Comparison of ENCODE assay signal across 24 cellular contexts in genomic region chr2:108034843-108035242, GRCh38. TPM values are rescaled to one million over a fixed set of nuclear protein-coding genes. Genes with fewer than 3 reads are reported as not detected.
DNase-seq lines count a peak whose midpoint lies in the region; ATAC-seq, FAIRE-seq and TF ChIP-seq lines count a peak whose summit lies in the region.
"Had no signal": no experiment of that assay in that cellular context is flagged by ENCODE, and none has a peak within 500 bp of the region (broad histone marks: within the 10 kb centered on the region; RNA-seq: fewer than 3 reads in every experiment).

No MANE protein-coding gene starts in this region.

- no peaks in the 10 kb centered on the region for H3K79me2 ChIP-seq in DND-41 (ENCODE audit: insufficient read depth, low read length)
- no peaks in the 10 kb centered on the region for H3K79me2 ChIP-seq in PC-3 (ENCODE audit: low read length)
- no peaks in the 10 kb centered on the region for H3K79me2 ChIP-seq in keratinocyte (ENCODE audit: control insufficient read depth, insufficient read depth, low read length)

- no peaks in the 10 kb centered on the region for H3K4me1 Mint-ChIP-seq in CD4-positive, alpha-beta T cell (ENCODE audit: low read depth)
- H3K4me1 Mint-ChIP-seq: natural killer cell had no signal

- POLR2A ChIA-PET in PC-3 (lab: Charles Lee; ENCODE audit: unreplicated experiment), result no interaction called here
- POLR2A ChIA-PET in CD4-positive, alpha-beta T cell (lab: Charles Lee), result no interaction called here

- H2AFZ ChIP-seq in DND-41 (ENCODE audit: low read depth, low read length) (no peak overlapping the region), PC-3 (ENCODE audit: low read length) (no peak overlapping the region), keratinocyte (ENCODE audit: control insufficient read depth, low read length) (no peak overlapping the region)

- DNase-seq in DND-41 (no peak), GM13977 (ENCODE audit: low spot score) (no peak), PC-3 (peak; percentile 31), keratinocyte (ENCODE audit: low read depth, low spot score) (no peak), tibial nerve (ENCODE audit: low spot score in 2 of 2) (no peak)
- DNase-seq in CD4-positive, alpha-beta T cell, result no peak
- DNase-seq: activated effector memory CD4-positive, alpha-beta T cell treated with anti-CD3 and anti-CD28 coated beads, Interleukin-2, amount 50 U/mL, for 16 hours; Calu3; dermis blood vessel endothelial cell; GF-D8; mesendoderm; natural killer cell; Right ventricle myocardium superior; stimulated activated CD4-positive, alpha-beta T cell treated with anti-CD3 and anti-CD28 coated beads, Interleukin-2, amount 100 ng/mL, for 24 hours; WERI-Rb-1 had no signal

- no peaks in the 10 kb centered on the region for H4K20me1 ChIP-seq in DND-41 (ENCODE audit: insufficient read depth, low read length)
- no peaks in the 10 kb centered on the region for H4K20me1 ChIP-seq in PC-3 (ENCODE audit: low read length)
- no peaks in the 10 kb centered on the region for H4K20me1 ChIP-seq in keratinocyte (ENCODE audit: control insufficient read depth, extremely low read depth, insufficient read depth, low read length)

- no peak for FAIRE-seq in keratinocyte (lab: Jason Lieb, UNC)

- H3K4me2 ChIP-seq in DND-41 (ENCODE audit: insufficient read depth, low read length) (no peak overlapping the region), PC-3 (ENCODE audit: low read length) (no peak overlapping the region), keratinocyte (ENCODE audit: control insufficient read depth, extremely low read depth, insufficient read depth, low read depth, low read length) (no peak overlapping the region)
- H3K4me2 ChIP-seq: KMS-11 had no signal

- CTCF ChIA-PET in PC-3 (lab: Charles Lee), result interaction anchor here (0.9 to 1.0 kb wide), 2 partner anchors 98 to 100 kb away, joined by 4 to 8 read pairs; no protein-coding TSS in a partner anchor
- CTCF ChIA-PET in CD4-positive, alpha-beta T cell (lab: Charles Lee), result no interaction called here

- H3K4me3 ChIP-seq in DND-41 (ENCODE audit: low read depth in 1 of 2, low read length in 2 of 2) (no peak overlapping the region), PC-3 (ENCODE audit: low read length) (no peak overlapping the region), keratinocyte (ENCODE audit: control insufficient read depth in 2 of 3, extremely low read depth in 1 of 3, insufficient read depth in 2 of 3, low read depth in 1 of 3, low read length in 3 of 3) (no peak overlapping the region), tibial nerve (no peak overlapping the region)
- H3K4me3 ChIP-seq: gastroesophageal sphincter had no signal

- H3K9me3 ChIP-seq in DND-41 (ENCODE audit: insufficient read depth, low read length, severe bottlenecking), result no peaks in the 10 kb centered on the region
- no peaks in the 10 kb centered on the region for H3K9me3 ChIP-seq in PC-3 (ENCODE audit: low read length)
- no peaks in the 10 kb centered on the region for H3K9me3 ChIP-seq in keratinocyte (ENCODE audit: control insufficient read depth, low read depth, low read length)
- no peaks in the 10 kb centered on the region for H3K9me3 ChIP-seq in CD4-positive, alpha-beta T cell (ENCODE audit: control insufficient read depth, low read length)
- H3K9me3 ChIP-seq in tibial nerve, result peaks cover 0 to 5% (median 0%) of the 10 kb centered on the region in 4 donors

- no peaks in the 10 kb centered on the region for H3K9me1 ChIP-seq in keratinocyte (ENCODE audit: control insufficient read depth, extremely low read depth, insufficient read depth, low read length)

- H3K9ac ChIP-seq in DND-41 (ENCODE audit: low read depth, low read length) (no peak overlapping the region), PC-3 (ENCODE audit: low read length) (no peak overlapping the region), keratinocyte (ENCODE audit: control insufficient read depth, extremely low read depth, insufficient read depth, low read length) (no peak overlapping the region)
- H3K9ac ChIP-seq: KMS-11 had no signal

- H3K4me1 ChIP-seq in DND-41 (ENCODE audit: insufficient read depth, low read length), result no peaks in the 10 kb centered on the region
- H3K4me1 ChIP-seq in PC-3 (ENCODE audit: insufficient read depth, low read length), result no peaks in the 10 kb centered on the region
- H3K4me1 ChIP-seq in keratinocyte (ENCODE audit: control insufficient read depth, extremely low read depth, insufficient read depth, low read length), result no peaks in the 10 kb centered on the region
- no peaks in the 10 kb centered on the region for H3K4me1 ChIP-seq in tibial nerve
- H3K4me1 ChIP-seq: gastroesophageal sphincter had no signal

- no peaks in the 10 kb centered on the region for H3K36me3 ChIP-seq in DND-41 (ENCODE audit: insufficient read depth, low read length)
- H3K36me3 ChIP-seq in PC-3 (ENCODE audit: low read depth, low read length), result no peaks in the 10 kb centered on the region
- no peaks in the 10 kb centered on the region for H3K36me3 ChIP-seq in keratinocyte (ENCODE audit: control insufficient read depth in 2 of 2, extremely low read depth in 1 of 2, insufficient read depth in 2 of 2, low read length in 2 of 2)
- no peaks in the 10 kb centered on the region for H3K36me3 ChIP-seq in tibial nerve
- H3K36me3 ChIP-seq: gastroesophageal sphincter, WERI-Rb-1 had no signal

- H3K27ac ChIP-seq in DND-41 (ENCODE audit: low read length) (no peak overlapping the region), PC-3 (ENCODE audit: low read length) (no peak overlapping the region), keratinocyte (ENCODE audit: control insufficient read depth, insufficient read depth, low read length) (no peak overlapping the region), tibial nerve (no peak overlapping the region)
- no peak overlapping the region for H3K27ac ChIP-seq in CD4-positive, alpha-beta T cell (ENCODE audit: low read depth, low read length)
- H3K27ac ChIP-seq: epithelial cell of prostate, gastroesophageal sphincter, KMS-11, WERI-Rb-1 had no signal

- TF ChIP-seq EP300 in tibial nerve (IDR thresholded peaks at IDR 0.05), result no peak

- intact Hi-C loops in PC-3 (cut with micrococcal nuclease), result loop anchor here (1.0 to 5.0 kb wide), 3 partner anchors 43 to 147 kb away; no protein-coding TSS in a partner anchor
- intact Hi-C loops in CD4-positive, alpha-beta T cell (cut with DNase I, micrococcal nuclease), result no loop called here

- no peak overlapping the region for H3K27ac Mint-ChIP-seq in CD4-positive, alpha-beta T cell
- H3K27ac Mint-ChIP-seq: natural killer cell; progenitor cell of endocrine pancreas; stimulated activated naive CD8-positive, alpha-beta T cell treated with anti-CD3 and anti-CD28 coated beads, Interleukin-15, Interleukin-2, amounts not matched to agents 100 ng/mL and 50 ng/mL, for 24 hours had no signal

- BruUV-seq in PC-3 (replicated peaks; lab: Mats Ljungman, UMichigan), result no TSS peak

- no peak overlapping the region for H3K4me3 Mint-ChIP-seq in CD4-positive, alpha-beta T cell
- H3K4me3 Mint-ChIP-seq: natural killer cell; stimulated activated naive CD8-positive, alpha-beta T cell treated with anti-CD3 and anti-CD28 coated beads, Interleukin-15, Interleukin-2, amounts not matched to agents 100 ng/mL and 50 ng/mL, for 24 hours had no signal

- H3K9me2 ChIP-seq in PC-3 (replicated peaks; ENCODE audit: low read length), result no peaks in the 10 kb centered on the region

- H3F3A ChIP-seq in PC-3 (ENCODE audit: low read length, unreplicated experiment), result no peaks in the 10 kb centered on the region

- peaks cover under 1% of the 10 kb centered on the region for H3K27me3 Mint-ChIP-seq in CD4-positive, alpha-beta T cell
- H3K27me3 Mint-ChIP-seq: progenitor cell of endocrine pancreas; stimulated activated naive CD8-positive, alpha-beta T cell treated with anti-CD3 and anti-CD28 coated beads, Interleukin-15, Interleukin-2, amounts not matched to agents 100 ng/mL and 50 ng/mL, for 24 hours had no signal

- no peak for TF ChIP-seq POLR2A in tibial nerve (IDR thresholded peaks at IDR 0.05)

- TF ChIP-seq CTCF in DND-41 (IDR thresholded peaks at IDR 0.05; ENCODE audit: borderline replicate concordance, extremely low read depth, low read length, poor library complexity, severe bottlenecking) (peak; percentile 43), GM13977 (IDR thresholded peaks at IDR 0.05; ENCODE audit: extremely low read depth, insufficient read depth, missing control alignments) (peak; percentile 16), PC-3 (conservative IDR thresholded peaks at IDR 0.05; ENCODE audit: low read depth, low read length) (peak; percentile 80), keratinocyte (optimal IDR thresholded peaks at IDR 0.05 in 1 of 3, IDR thresholded peaks at IDR 0.05 in 1 of 3, conservative IDR thresholded peaks at IDR 0.05 in 1 of 3; ENCODE audit: extremely low read depth in 1 of 3, insufficient read depth in 2 of 3, low read length in 3 of 3) (peak in 2 of 3 experiments; percentile 13 to 34), tibial nerve (IDR thresholded peaks at IDR 0.05) (no peak)
- no peak for TF ChIP-seq CTCF in CD4-positive, alpha-beta T cell (IDR thresholded peaks at IDR 0.05)

- in situ Hi-C loops in GM13977 (cut with MboI; ENCODE audit: low pct_unique_long_range_greater_than_20kb, low sequenced_read_pairs, unreplicated experiment), result no loop called here

- H3K36me3 Mint-ChIP-seq in CD4-positive, alpha-beta T cell (ENCODE audit: low read depth), result no peaks in the 10 kb centered on the region
- H3K36me3 Mint-ChIP-seq: natural killer cell had no signal

- H3K9me3 Mint-ChIP-seq in CD4-positive, alpha-beta T cell, result peaks cover 5% of the 10 kb centered on the region
- H3K9me3 Mint-ChIP-seq: stimulated activated naive CD8-positive, alpha-beta T cell treated with anti-CD3 and anti-CD28 coated beads, Interleukin-15, Interleukin-2, amounts not matched to agents 100 ng/mL and 50 ng/mL, for 24 hours had no signal

- H3K27me3 ChIP-seq in DND-41 (ENCODE audit: insufficient read depth, low read length, poor library complexity), result no peaks in the 10 kb centered on the region
- H3K27me3 ChIP-seq in PC-3 (ENCODE audit: low read length), result peaks cover 9% of the 10 kb centered on the region
- H3K27me3 ChIP-seq in keratinocyte (ENCODE audit: control insufficient read depth, extremely low read depth, insufficient read depth, low read length), result no peaks in the 10 kb centered on the region
- H3K27me3 ChIP-seq in CD4-positive, alpha-beta T cell (ENCODE audit: control insufficient read depth, insufficient read depth, low read length), result no peaks in the 10 kb centered on the region
- H3K27me3 ChIP-seq in tibial nerve, result no peaks in the 10 kb centered on the region
- H3K27me3 ChIP-seq: gastroesophageal sphincter had no signal

- dilution Hi-C loops in keratinocyte (cut with MboI; ENCODE audit: extremely low pct_ligation_motif_present, low sequenced_read_pairs), result no loop called here

- no peak for ATAC-seq in DND-41 (ENCODE audit: insufficient read depth, low read depth)
- no peak for ATAC-seq in PC-3
- ATAC-seq in HG02970 (IDR thresholded peaks at IDR 0.05; ENCODE audit: low FRiP score, unreplicated experiment), result no peak
- ATAC-seq in CD4-positive, alpha-beta T cell (ENCODE audit: poor library complexity), result no peak
- ATAC-seq in HG02588 (IDR thresholded peaks at IDR 0.05; ENCODE audit: unreplicated experiment), result no peak
- ATAC-seq: gastroesophageal sphincter, natural killer cell had no signal

RNA-seq across cellular contexts. Expression of gene SLC5A7, which starts 48.5 kb away (rescaled TPM):
- total RNA-seq in PC-3 (2014; rRNA removed), result 0.06 TPM in 1 of 2 replicates, not detected in the other
- not detected in 3 replicates for polyA plus RNA-seq in keratinocyte
- polyA plus RNA-seq in keratinocyte (2011; ENCODE audit: low read depth), result not detected
- not detected in 2 replicates for polyA plus RNA-seq in keratinocyte (2011; cell fraction: cytosol; rRNA removed)
- not detected in 2 replicates for polyA plus RNA-seq in keratinocyte (2011; cell fraction: nucleus; rRNA removed)
- not detected in 2 replicates for polyA plus RNA-seq in keratinocyte (2012; ENCODE audit: low replicate concordance)
- polyA minus RNA-seq in keratinocyte, result not detected in 3 replicates
- not detected for polyA minus RNA-seq in keratinocyte (2011; cell fraction: cytosol; rRNA and poly(A)+ RNA removed)
- not detected in 2 replicates for polyA minus RNA-seq in keratinocyte (2011; cell fraction: nucleus; rRNA and poly(A)+ RNA removed)
- not detected for total RNA-seq in CD4-positive, alpha-beta T cell
- under 1 TPM in 1 of 4 donors, not detected in 3; 0.87 TPM for total RNA-seq in tibial nerve
- total RNA-seq: Calu3; dermis blood vessel endothelial cell; natural killer cell; T-helper 1 cell treated with Interleukin-12 subunit alpha and Interleukin-12 subunit beta and Interleukin-4 antibody, amounts not matched to agents 30 ng/mL and 1 ng/mL, for 36 hours had no signal
- polyA plus RNA-seq: BJ had no signal

Comparison
In these comparisons a context has a peak if more than half of its experiments do, and no peak if none do; other contexts are left out.
1. CTCF ChIP-seq: peak in DND-41 (single experiment), GM13977 (single experiment), PC-3 (single experiment) and keratinocyte (2 of 3); none in CD4-positive, alpha-beta T cell (single experiment) and tibial nerve (0 of 5).